In genomic region chr12:121446760-121447159, GRCh38 we compare ENCODE assay signal across 2 cellular contexts.
TF ChIP-seq lines count a peak whose summit lies in the region.

No MANE protein-coding gene starts in this region.

TF ChIP-seq in liver, 16 proteins besides CTCF, POLR2A, EP300 and RAD21:
- TF ChIP-seq MAX (IDR thresholded peaks at IDR 0.05): no peak
- TF ChIP-seq JUND (IDR thresholded peaks at IDR 0.05): peak in 1 of 2 donors; percentile 15
- no peak for TF ChIP-seq EGR1 (IDR thresholded peaks at IDR 0.05; ENCODE audit: low read depth in 2 of 2)
- TF ChIP-seq YY1 (IDR thresholded peaks at IDR 0.05): no peak
- TF ChIP-seq RXRA (IDR thresholded peaks at IDR 0.05): peak in 1 of 2 donors; percentile 54
- TF ChIP-seq SP1 (IDR thresholded peaks at IDR 0.05): peak; percentile 32
- peak; percentile 51 to 63 for TF ChIP-seq HNF4A (conservative IDR thresholded peaks at IDR 0.05)
- TF ChIP-seq NR2F2 (IDR thresholded peaks at IDR 0.05): peak; percentile 19

TF ChIP-seq in HepG2, 621 proteins besides CTCF, POLR2A, EP300 and RAD21 (continued from another document):
- no peak for TF ChIP-seq DBP (CRISPR knock-in tag; IDR thresholded peaks at IDR 0.05; ENCODE audit: not compliant biosample characterization)
- no peak for TF ChIP-seq RORA (CRISPR knock-in tag; IDR thresholded peaks at IDR 0.05)
- TF ChIP-seq ZBTB42 (CRISPR knock-in tag; IDR thresholded peaks at IDR 0.05): no peak
- no peak for TF ChIP-seq HDAC2 (CRISPR knock-in tag; IDR thresholded peaks at IDR 0.05)
- TF ChIP-seq, protein P1, sequence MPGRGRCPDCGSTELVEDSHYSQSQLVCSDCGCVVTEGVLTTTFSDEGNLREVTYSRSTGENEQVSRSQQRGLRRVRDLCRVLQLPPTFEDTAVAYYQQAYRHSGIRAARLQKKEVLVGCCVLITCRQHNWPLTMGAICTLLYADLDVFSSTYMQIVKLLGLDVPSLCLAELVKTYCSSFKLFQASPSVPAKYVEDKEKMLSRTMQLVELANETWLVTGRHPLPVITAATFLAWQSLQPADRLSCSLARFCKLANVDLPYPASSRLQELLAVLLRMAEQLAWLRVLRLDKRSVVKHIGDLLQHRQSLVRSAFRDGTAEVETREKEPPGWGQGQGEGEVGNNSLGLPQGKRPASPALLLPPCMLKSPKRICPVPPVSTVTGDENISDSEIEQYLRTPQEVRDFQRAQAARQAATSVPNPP (CRISPR knock-in tag; IDR thresholded peaks at IDR 0.05): no peak
- TF ChIP-seq RNF219 (CRISPR knock-in tag; IDR thresholded peaks at IDR 0.05): no peak
- no peak for TF ChIP-seq XRCC5 (optimal IDR thresholded peaks at IDR 0.05; ENCODE audit: low read length)
